19 cellular contexts compared by ENCODE assay signal in the genomic region with DNA sequence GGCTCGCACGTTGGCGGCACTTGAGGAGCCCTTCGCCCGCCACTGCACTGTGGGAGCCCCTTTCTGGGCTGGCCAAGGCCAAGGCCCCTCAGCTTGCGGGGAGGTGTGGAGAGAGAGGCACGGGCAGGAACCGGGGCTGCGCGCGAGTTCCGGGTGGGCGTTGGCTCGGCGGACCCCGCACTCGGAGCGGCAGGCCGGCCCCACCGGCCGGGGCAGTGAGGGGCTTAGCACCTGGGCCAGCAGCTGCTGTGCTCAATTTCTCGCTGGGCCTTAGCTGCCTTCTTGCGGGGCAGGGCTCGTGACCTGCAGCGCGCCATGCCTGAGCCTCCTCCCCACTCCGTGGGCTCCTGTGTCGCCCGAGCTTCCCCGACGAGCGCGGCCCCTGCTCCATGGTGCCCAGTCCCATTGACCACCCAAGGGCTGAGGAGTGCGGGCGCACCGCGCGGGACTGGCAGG.
"Had no signal": no experiment of that assay in that cellular context is flagged by ENCODE, and none has a peak within 500 bp of the region (broad histone marks: within the 10 kb centered on the region; RNA-seq: fewer than 3 reads in every experiment).

No MANE protein-coding gene starts in this region.

- H3K4me1 ChIP-seq: colonic mucosa, foreskin keratinocyte, heart left ventricle, left lung, lower lobe of right lung had no signal

- H3K4me3 Mint-ChIP-seq: dendritic cell treated with granulocyte-macrophage colony-stimulating factor and Interleukin-4, amounts not matched to agents 40 ng/mL and 50 ng/mL, for 4 days; effector memory CD8-positive, alpha-beta T cell; immature natural killer cell had no signal

- H3K4me1 Mint-ChIP-seq: immature natural killer cell had no signal

- H3K27ac ChIP-seq: colonic mucosa, esophagus muscularis mucosa, foreskin keratinocyte, gastroesophageal sphincter, heart left ventricle, hepatocyte, left lung, lower lobe of right lung had no signal

- H3K27ac Mint-ChIP-seq: dendritic cell treated with granulocyte-macrophage colony-stimulating factor and Interleukin-4, amounts not matched to agents 40 ng/mL and 50 ng/mL, for 4 days; effector memory CD8-positive, alpha-beta T cell; immature natural killer cell had no signal

- H3K4me2 ChIP-seq: hepatocyte had no signal

- H3K27me3 Mint-ChIP-seq: effector memory CD8-positive, alpha-beta T cell had no signal

- H3K9me3 Mint-ChIP-seq: dendritic cell treated with granulocyte-macrophage colony-stimulating factor and Interleukin-4, amounts not matched to agents 40 ng/mL and 50 ng/mL, for 4 days had no signal

- DNase-seq: colonic mucosa; cortex of kidney; effector CD8-positive, alpha-beta T cell; effector memory CD8-positive, alpha-beta T cell; foreskin keratinocyte; heart left ventricle; hypothalamus; immature natural killer cell; islet precursor cell; left cardiac atrium; left ventricle myocardium superior; lower lobe of right lung; mesenchymal stem cell; midbrain had no signal

- H3K9me3 ChIP-seq: colonic mucosa, esophagus muscularis mucosa, gastroesophageal sphincter, heart left ventricle, left lung, lower lobe of right lung had no signal

- H3K36me3 Mint-ChIP-seq: immature natural killer cell had no signal

- H2AFZ ChIP-seq: hepatocyte had no signal

- H3K27me3 ChIP-seq: colonic mucosa, esophagus muscularis mucosa, foreskin keratinocyte, gastroesophageal sphincter, heart left ventricle, hepatocyte, left lung had no signal

- H3K4me3 ChIP-seq: colonic mucosa, esophagus muscularis mucosa, gastroesophageal sphincter, heart left ventricle, hepatocyte, left lung, lower lobe of right lung had no signal

- H3K36me3 ChIP-seq: colonic mucosa, esophagus muscularis mucosa, gastroesophageal sphincter, heart left ventricle, left lung, lower lobe of right lung had no signal
